In the genomic region with DNA sequence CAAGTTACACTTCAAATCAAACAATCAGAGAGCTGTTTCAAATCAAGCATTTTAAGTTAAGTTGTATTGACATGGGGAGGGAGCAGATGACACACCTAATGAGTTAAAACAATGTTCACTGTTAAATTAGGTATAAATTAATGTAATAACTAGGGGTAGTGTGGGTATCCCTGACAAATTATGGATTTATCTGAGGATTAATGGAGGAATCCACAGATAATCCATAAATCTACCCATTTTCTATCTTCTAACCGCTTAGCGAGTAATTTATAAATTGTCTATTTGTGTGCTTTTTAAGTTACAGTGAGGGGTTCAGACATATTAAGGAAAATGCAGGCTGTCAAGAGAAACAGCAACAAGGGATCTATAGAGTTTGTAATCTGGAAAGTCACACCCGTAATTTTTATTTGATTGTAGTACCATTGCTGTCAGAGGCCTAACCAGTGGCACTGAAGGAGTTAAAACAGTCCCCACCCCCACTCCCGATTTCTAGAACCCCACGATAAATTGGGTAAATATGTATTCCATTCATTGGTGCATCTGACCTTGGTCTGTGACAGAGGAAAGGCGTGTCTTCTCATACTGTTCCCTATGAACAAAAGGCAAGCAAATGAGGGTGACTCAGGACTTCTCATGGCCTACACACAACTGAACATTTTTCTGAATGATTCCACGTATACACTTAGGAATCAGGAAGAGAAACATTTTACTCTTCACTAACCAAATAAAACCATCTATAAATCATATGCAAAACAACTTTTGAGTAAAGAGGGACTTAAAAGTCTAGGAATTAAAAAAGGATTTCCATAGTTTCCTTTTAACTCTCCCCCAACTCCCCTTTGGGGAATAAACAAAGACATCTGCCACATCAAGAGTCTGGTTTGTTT, we compare ENCODE assay signal across 8 cellular contexts. TPM values are rescaled to one million over a fixed set of nuclear protein-coding genes. Genes with fewer than 3 reads are reported as not detected.
DNase-seq lines count a peak whose midpoint lies in the region; ATAC-seq, FAIRE-seq and TF ChIP-seq lines count a peak whose summit lies in the region.

No MANE protein-coding gene starts in this region.

- H3K4me3 Mint-ChIP-seq in natural killer cell = peak overlapping the region; percentile 77

- TF ChIP-seq CTCF in cardiac muscle cell (IDR thresholded peaks at IDR 0.05; ENCODE audit: low read depth, low read length) = no peak
- TF ChIP-seq CTCF in endothelial cell of umbilical vein (IDR thresholded peaks at IDR 0.05; ENCODE audit: extremely low read depth in 1 of 2, insufficient read depth in 1 of 2, low read depth in 1 of 2, low read length in 2 of 2) = no peak
- no peak for TF ChIP-seq CTCF in natural killer cell (IDR thresholded peaks at IDR 0.05)

- no peaks in the 10 kb centered on the region for H4K20me1 ChIP-seq in endothelial cell of umbilical vein (replicated peaks; ENCODE audit: control insufficient read depth, extremely low read depth, insufficient read depth, low read length)

- H3K9me3 ChIP-seq in cardiac muscle cell (ENCODE audit: low read depth) = no peaks in the 10 kb centered on the region
- H3K9me3 ChIP-seq in endothelial cell of umbilical vein (replicated peaks; ENCODE audit: control insufficient read depth, insufficient read depth, low read length) = no peaks in the 10 kb centered on the region

- H3K27ac ChIP-seq in cardiac muscle cell = peak overlapping the region; percentile 98
- H3K27ac ChIP-seq in endothelial cell of umbilical vein (ENCODE audit: insufficient read depth, low read depth, low read length) = peak overlapping the region; percentile 87

- ATAC-seq in natural killer cell (no peak), HG02642 (IDR thresholded peaks at IDR 0.05; ENCODE audit: poor library complexity, unreplicated experiment) (no peak)

- peak overlapping the region; percentile 94 for H3K9ac ChIP-seq in endothelial cell of umbilical vein (replicated peaks; ENCODE audit: extremely low read depth, insufficient read depth, low read length)

- intact Hi-C loops in cardiac septum (cut with DNase I) = loop anchor here (5.0 kb wide), 1 partner anchor 315 kb away; no protein-coding TSS in a partner anchor
- intact Hi-C loops in endothelial cell of umbilical vein (cut with micrococcal nuclease) = loop anchor here (2.0 kb wide), 1 partner anchor 242 kb away; no protein-coding TSS in a partner anchor
- intact Hi-C loops in natural killer cell (cut with micrococcal nuclease) = loop anchor here (10.0 kb wide), 1 partner anchor 722 kb away; a partner anchor contains a TSS

- POLR2A ChIA-PET in endothelial cell of umbilical vein (lab: Charles Lee) = interaction anchor here (0.8 kb wide), 1 partner anchor 59 kb away, joined by 3 read pairs; no protein-coding TSS in a partner anchor

- no peaks in the 10 kb centered on the region for H3K27me3 ChIP-seq in cardiac muscle cell
- no peaks in the 10 kb centered on the region for H3K27me3 ChIP-seq in endothelial cell of umbilical vein (ENCODE audit: control insufficient read depth in 2 of 2, insufficient read depth in 2 of 2, low read length in 2 of 2)

- H3K9me1 ChIP-seq in endothelial cell of umbilical vein (replicated peaks; ENCODE audit: control insufficient read depth, extremely low read depth, insufficient read depth, low read length) = no peaks in the 10 kb centered on the region

- H3K27me3 Mint-ChIP-seq in natural killer cell (ENCODE audit: low read depth in 2 of 2) = no peaks in the 10 kb centered on the region

- H2AFZ ChIP-seq in endothelial cell of umbilical vein (ENCODE audit: low read depth, low read length) = no peak overlapping the region

- TF ChIP-seq POLR2A in endothelial cell of umbilical vein (IDR thresholded peaks at IDR 0.05; ENCODE audit: low read depth, low read length) = no peak

- peaks cover 11% of the 10 kb centered on the region for H3K36me3 Mint-ChIP-seq in natural killer cell

- peaks cover 53% of the 10 kb centered on the region for H3K79me2 ChIP-seq in endothelial cell of umbilical vein (ENCODE audit: control insufficient read depth, insufficient read depth, low read length)

- FAIRE-seq in endothelial cell of umbilical vein (lab: Jason Lieb, UNC) = peak; percentile 44

- no peaks in the 10 kb centered on the region for H3K9me3 Mint-ChIP-seq in natural killer cell

- BruUV-seq in endothelial cell of umbilical vein (replicated peaks; lab: Mats Ljungman, UMichigan) = no TSS peak

- H3K4me1 Mint-ChIP-seq in natural killer cell = peaks cover 70 to 75% of the 10 kb centered on the region in 2 donors

- peaks cover 47% of the 10 kb centered on the region for H3K4me1 ChIP-seq in cardiac muscle cell (ENCODE audit: low read depth)
- H3K4me1 ChIP-seq in endothelial cell of umbilical vein (ENCODE audit: control insufficient read depth, extremely low read depth, insufficient read depth, low read length) = peaks cover 55% of the 10 kb centered on the region

- peak overlapping the region; percentile 95 for H3K4me3 ChIP-seq in cardiac muscle cell
- peak overlapping the region in 1 of 3 experiments; percentile 94 for H3K4me3 ChIP-seq in endothelial cell of umbilical vein (replicated peaks in 1 of 3; ENCODE audit: insufficient read depth in 1 of 3, low read depth in 1 of 3, low read length in 3 of 3)

- DNase-seq in cardiac muscle cell (ENCODE audit: low read depth in 1 of 2, low spot score in 1 of 2) (peak in 1 of 2 donors; percentile 88), cardiac septum (ENCODE audit: low spot score) (no peak), NCI-H1694 treated with DMSO at 0.1 percent for 48 hours (lab: John Stamatoyannopoulos, UW) (peak; percentile 86), T1000 (lab: John Stamatoyannopoulos, UW) (peak; percentile 45), endothelial cell of umbilical vein (ENCODE audit: low read depth, low spot score) (peak; percentile 92), natural killer cell (no peak), HuH-7.5 (ENCODE audit: low spot score) (no peak)

- dilution Hi-C loops in endothelial cell of umbilical vein (cut with MboI; ENCODE audit: extremely low pct_ligation_motif_present, low sequenced_read_pairs) = loop anchor here (10.0 to 25.0 kb wide), 2 partner anchors 385 to 472 kb away; no protein-coding TSS in a partner anchor

- H3K36me3 ChIP-seq in cardiac muscle cell (peaks cover 15% of the 10 kb centered on the region), endothelial cell of umbilical vein (ENCODE audit: control insufficient read depth in 2 of 2, extremely low read depth in 1 of 2, insufficient read depth in 2 of 2, low read length in 2 of 2) (peaks cover 5 to 11% of the 10 kb centered on the region in 2 experiments)

- CTCF ChIA-PET in endothelial cell of umbilical vein (lab: Charles Lee) = interaction anchor here (1.2 to 9.1 kb wide), 4 partner anchors 10 to 482 kb away, joined by 5 to 80 read pairs (median 46); no protein-coding TSS in a partner anchor

- peak overlapping the region; percentile 97 to 99 for H3K27ac Mint-ChIP-seq in natural killer cell

- H3K4me2 ChIP-seq in endothelial cell of umbilical vein (ENCODE audit: insufficient read depth, low read length) = peak overlapping the region; percentile 98

TF ChIP-seq in endothelial cell of umbilical vein, 7 proteins besides CTCF, POLR2A, EP300 and RAD21:
- TF ChIP-seq MYC (IDR thresholded peaks at IDR 0.05; ENCODE audit: low read depth, low read length) (no peak), JUN (IDR thresholded peaks at IDR 0.05; ENCODE audit: borderline replicate concordance, insufficient read depth, insufficient read length, low read depth) (peak; percentile 81), EZH2 (IDR thresholded peaks at IDR 0.05; ENCODE audit: borderline replicate concordance, low read depth, low read length, severe bottlenecking) (no peak), POLR2AphosphoS5 (IDR thresholded peaks at IDR 0.05; ENCODE audit: insufficient read depth, low read depth, low read length) (peak; percentile 37), FOS (IDR thresholded peaks at IDR 0.05; ENCODE audit: borderline replicate concordance, insufficient read depth, low read length) (peak; percentile 81), GATA2 (IDR thresholded peaks at IDR 0.05; ENCODE audit: insufficient read depth, insufficient read length, low read depth, low read length) (no peak)
- TF ChIP-seq, protein P1, sequence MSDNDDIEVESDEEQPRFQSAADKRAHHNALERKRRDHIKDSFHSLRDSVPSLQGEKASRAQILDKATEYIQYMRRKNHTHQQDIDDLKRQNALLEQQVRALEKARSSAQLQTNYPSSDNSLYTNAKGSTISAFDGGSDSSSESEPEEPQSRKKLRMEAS (IDR thresholded peaks at IDR 0.05; ENCODE audit: insufficient read depth, insufficient read length) = no peak

RNA-seq across cellular contexts. Expression of a gene that starts 7.4 kb away (rescaled TPM):
- total RNA-seq in cardiac muscle cell (84.0 and 113 TPM in 2 replicates), cardiac septum (65.6 TPM), endothelial cell of umbilical vein (109 TPM in 2 replicates), natural killer cell (100 to 1,000 TPM; 186 to 315 (median 266) TPM)
- polyA plus RNA-seq in cardiac muscle cell (24.3 and 33.2 TPM in 2 replicates), endothelial cell of umbilical vein (65.4 and 66.6 TPM in 2 replicates)
- 54.8 and 66.0 TPM in 2 replicates for polyA plus RNA-seq in endothelial cell of umbilical vein (2011; cell fraction: cytosol; rRNA removed)
- polyA plus RNA-seq in endothelial cell of umbilical vein (2011; cell fraction: nucleus; rRNA removed) = 154 and 212 TPM in 2 replicates
- polyA plus RNA-seq in endothelial cell of umbilical vein (2012) = 52.6 and 76.5 TPM in 2 replicates
- polyA minus RNA-seq in endothelial cell of umbilical vein = 57.9 and 61.4 TPM in 2 replicates
- 65.2 TPM for polyA minus RNA-seq in endothelial cell of umbilical vein (2011; cell fraction: cytosol; rRNA and poly(A)+ RNA removed)
- 78.8 and 129 TPM in 2 replicates for polyA minus RNA-seq in endothelial cell of umbilical vein (2011; cell fraction: nucleus; rRNA and poly(A)+ RNA removed)

Comparison
In these comparisons a context has a peak if more than half of its experiments do, and no peak if none do; other contexts are left out.
1. DNase-seq: peak in NCI-H1694 treated with DMSO at 0.1 percent for 48 hours (single experiment), T1000 (single experiment) and endothelial cell of umbilical vein (single experiment); none in cardiac septum (single experiment), natural killer cell (single experiment) and HuH-7.5 (single experiment).